Comparison of ENCODE assay signal across 15 cellular contexts in genomic region chr18:10259934-10260333, GRCh38.
"Had no signal": no experiment of that assay in that cellular context is flagged by ENCODE, and none has a peak within 500 bp of the region (broad histone marks: within the 10 kb centered on the region; RNA-seq: fewer than 3 reads in every experiment).

No MANE protein-coding gene starts in this region.

- H3K36me3 ChIP-seq: heart right ventricle, spleen, tibial nerve had no signal

- H3K27ac ChIP-seq: foreskin keratinocyte, tibial nerve had no signal

- H3K4me1 ChIP-seq: tibial nerve had no signal

- H3K27me3 ChIP-seq: foreskin keratinocyte, heart right ventricle, spleen, tibial nerve had no signal

- ATAC-seq: activated CD8-positive, alpha-beta T cell treated with anti-CD3 and anti-CD28 coated beads, Interleukin-2, amount 10 ng/mL, durations not matched to agents 7 days and 5 days; activated T-helper 17 cell treated with anti-CD3 and anti-CD28 coated beads, Interleukin-2, amount 50 U/mL, for 72 hours; effector memory CD8-positive, alpha-beta T cell; foreskin keratinocyte; heart right ventricle; naive thymus-derived CD8-positive, alpha-beta T cell; right cardiac atrium; stimulated activated naive B cell treated with anti-CD40 and anti-IgM and Interleukin-4, amounts not matched to agents 10 μg/mL and 1 μg/mL and 100 μg/mL, for 72 hours had no signal

- H3K4me3 Mint-ChIP-seq: activated CD8-positive, alpha-beta T cell treated with anti-CD3 and anti-CD28 coated beads, Interleukin-2, amount 10 ng/mL, durations not matched to agents 7 days and 5 days; activated naive CD4-positive, alpha-beta T cell treated with anti-CD3 and anti-CD28 coated beads for 36 hours; activated T-helper 17 cell treated with anti-CD3 and anti-CD28 coated beads, Interleukin-2, amount 50 U/mL, for 72 hours; central memory CD8-positive, alpha-beta T cell; effector memory CD8-positive, alpha-beta T cell; naive thymus-derived CD8-positive, alpha-beta T cell; stimulated activated naive B cell treated with anti-CD40 and anti-IgM and Interleukin-4, amounts not matched to agents 10 μg/mL and 1 μg/mL and 100 μg/mL, for 72 hours had no signal

- H3K27ac Mint-ChIP-seq: activated CD8-positive, alpha-beta T cell treated with anti-CD3 and anti-CD28 coated beads, Interleukin-2, amount 10 ng/mL, durations not matched to agents 7 days and 5 days; activated naive CD4-positive, alpha-beta T cell treated with anti-CD3 and anti-CD28 coated beads for 36 hours; activated T-helper 17 cell treated with anti-CD3 and anti-CD28 coated beads, Interleukin-2, amount 50 U/mL, for 72 hours; effector memory CD8-positive, alpha-beta T cell; naive thymus-derived CD8-positive, alpha-beta T cell; stimulated activated naive B cell treated with anti-CD40 and anti-IgM and Interleukin-4, amounts not matched to agents 10 μg/mL and 1 μg/mL and 100 μg/mL, for 72 hours had no signal

- H3K4me3 ChIP-seq: heart right ventricle, spleen, tibial nerve had no signal

- H3K9me3 ChIP-seq: tibial nerve had no signal

- DNase-seq: activated CD4-positive, alpha-beta T cell treated with anti-CD3 and anti-CD28 coated beads for 4 hours; activated CD8-positive, alpha-beta T cell treated with anti-CD3 and anti-CD28 coated beads, Interleukin-2, amount 10 ng/mL, durations not matched to agents 7 days and 5 days; activated naive CD4-positive, alpha-beta T cell treated with anti-CD3 and anti-CD28 coated beads for 36 hours; effector memory CD8-positive, alpha-beta T cell; erythroblast; heart right ventricle; naive thymus-derived CD8-positive, alpha-beta T cell; right cardiac atrium; spleen; stimulated activated CD4-positive, alpha-beta T cell treated with anti-CD3 and anti-CD28 coated beads, Interleukin-1b, Interleukin-23, amount 100 ng/mL, for 48 hours; stimulated activated naive B cell treated with anti-CD40 and anti-IgM and Interleukin-4, amounts not matched to agents 10 μg/mL and 1 μg/mL and 100 μg/mL, for 72 hours had no signal

- H3K9me3 Mint-ChIP-seq: activated naive CD4-positive, alpha-beta T cell treated with anti-CD3 and anti-CD28 coated beads for 36 hours; activated T-helper 17 cell treated with anti-CD3 and anti-CD28 coated beads, Interleukin-2, amount 50 U/mL, for 72 hours; stimulated activated naive B cell treated with anti-CD40 and anti-IgM and Interleukin-4, amounts not matched to agents 10 μg/mL and 1 μg/mL and 100 μg/mL, for 72 hours had no signal

- H3K4me1 Mint-ChIP-seq: activated T-helper 17 cell treated with anti-CD3 and anti-CD28 coated beads, Interleukin-2, amount 50 U/mL, for 72 hours; central memory CD8-positive, alpha-beta T cell had no signal

- H3K36me3 Mint-ChIP-seq: naive thymus-derived CD8-positive, alpha-beta T cell; stimulated activated naive B cell treated with anti-CD40 and anti-IgM and Interleukin-4, amounts not matched to agents 10 μg/mL and 1 μg/mL and 100 μg/mL, for 72 hours had no signal
